1 cellular context compared by ENCODE assay signal in genomic region chr17:3048727-3049471, GRCh38.
TF ChIP-seq lines count a peak whose summit lies in the region.

No MANE protein-coding gene starts in this region.

TF ChIP-seq in HepG2, 621 proteins besides CTCF, POLR2A, EP300 and RAD21 (continued from another document and continues in another):
- no peak for TF ChIP-seq ZNF646 (CRISPR knock-in tag; IDR thresholded peaks at IDR 0.05)
- TF ChIP-seq SSRP1 (CRISPR knock-in tag; IDR thresholded peaks at IDR 0.05): no peak
- peak; percentile 77 for TF ChIP-seq RFXAP (CRISPR knock-in tag; IDR thresholded peaks at IDR 0.05; ENCODE audit: borderline replicate concordance)
- no peak for TF ChIP-seq ZNF121 (CRISPR knock-in tag; IDR thresholded peaks at IDR 0.05)
- no peak for TF ChIP-seq ZFP1 (CRISPR knock-in tag; IDR thresholded peaks at IDR 0.05)
- TF ChIP-seq NFYC (CRISPR knock-in tag; IDR thresholded peaks at IDR 0.05): peak; percentile 97
- TF ChIP-seq KLF13 (CRISPR knock-in tag; IDR thresholded peaks at IDR 0.05): no peak
- TF ChIP-seq ELF1 (CRISPR knock-in tag; IDR thresholded peaks at IDR 0.05): no peak; the same call in 1 of the 2 replicates
- TF ChIP-seq ZIK1 (CRISPR knock-in tag; IDR thresholded peaks at IDR 0.05; ENCODE audit: borderline replicate concordance, low read depth): no peak
- TF ChIP-seq SIN3B (IDR thresholded peaks at IDR 0.05; ENCODE audit: low read length): no peak
- TF ChIP-seq PRDM15 (CRISPR knock-in tag; IDR thresholded peaks at IDR 0.05): no peak
- TF ChIP-seq AKAP8 (CRISPR knock-in tag; IDR thresholded peaks at IDR 0.05): no peak
- no peak for TF ChIP-seq ZNF24 (IDR thresholded peaks at IDR 0.05)
- TF ChIP-seq AGO1 (IDR thresholded peaks at IDR 0.05; ENCODE audit: low read depth, low read length, poor library complexity, severe bottlenecking): no peak
- TF ChIP-seq PHF5A (CRISPR knock-in tag; IDR thresholded peaks at IDR 0.05; ENCODE audit: low read depth, unreplicated experiment): no peak
- TF ChIP-seq TEAD3 (CRISPR knock-in tag; optimal IDR thresholded peaks at IDR 0.05; ENCODE audit: borderline replicate concordance): peak; percentile 82
- no peak for TF ChIP-seq ZNF781 (CRISPR knock-in tag; IDR thresholded peaks at IDR 0.05; ENCODE audit: borderline replicate concordance, not compliant biosample characterization)
- TF ChIP-seq ATF1 (CRISPR knock-in tag; IDR thresholded peaks at IDR 0.05): peak; percentile 52; the same call in 1 of the 2 replicates
- no peak for TF ChIP-seq AHR (CRISPR knock-in tag; IDR thresholded peaks at IDR 0.05)
- TF ChIP-seq KDM2A (CRISPR knock-in tag; IDR thresholded peaks at IDR 0.05; ENCODE audit: borderline replicate concordance, low read depth): peak; percentile 83
- TF ChIP-seq ZNF343 (CRISPR knock-in tag; IDR thresholded peaks at IDR 0.05): peak; percentile 46; the same call in 1 of the 2 replicates
- TF ChIP-seq ZNF337 (CRISPR knock-in tag; IDR thresholded peaks at IDR 0.05; ENCODE audit: borderline replicate concordance, low read depth): no peak
- 0 out of 2 replicates have a peak, but pooled peaks have one; percentile 64 for TF ChIP-seq REPIN1 (CRISPR knock-in tag; IDR thresholded peaks at IDR 0.05; ENCODE audit: borderline replicate concordance, low read depth)
- TF ChIP-seq, protein P1, sequence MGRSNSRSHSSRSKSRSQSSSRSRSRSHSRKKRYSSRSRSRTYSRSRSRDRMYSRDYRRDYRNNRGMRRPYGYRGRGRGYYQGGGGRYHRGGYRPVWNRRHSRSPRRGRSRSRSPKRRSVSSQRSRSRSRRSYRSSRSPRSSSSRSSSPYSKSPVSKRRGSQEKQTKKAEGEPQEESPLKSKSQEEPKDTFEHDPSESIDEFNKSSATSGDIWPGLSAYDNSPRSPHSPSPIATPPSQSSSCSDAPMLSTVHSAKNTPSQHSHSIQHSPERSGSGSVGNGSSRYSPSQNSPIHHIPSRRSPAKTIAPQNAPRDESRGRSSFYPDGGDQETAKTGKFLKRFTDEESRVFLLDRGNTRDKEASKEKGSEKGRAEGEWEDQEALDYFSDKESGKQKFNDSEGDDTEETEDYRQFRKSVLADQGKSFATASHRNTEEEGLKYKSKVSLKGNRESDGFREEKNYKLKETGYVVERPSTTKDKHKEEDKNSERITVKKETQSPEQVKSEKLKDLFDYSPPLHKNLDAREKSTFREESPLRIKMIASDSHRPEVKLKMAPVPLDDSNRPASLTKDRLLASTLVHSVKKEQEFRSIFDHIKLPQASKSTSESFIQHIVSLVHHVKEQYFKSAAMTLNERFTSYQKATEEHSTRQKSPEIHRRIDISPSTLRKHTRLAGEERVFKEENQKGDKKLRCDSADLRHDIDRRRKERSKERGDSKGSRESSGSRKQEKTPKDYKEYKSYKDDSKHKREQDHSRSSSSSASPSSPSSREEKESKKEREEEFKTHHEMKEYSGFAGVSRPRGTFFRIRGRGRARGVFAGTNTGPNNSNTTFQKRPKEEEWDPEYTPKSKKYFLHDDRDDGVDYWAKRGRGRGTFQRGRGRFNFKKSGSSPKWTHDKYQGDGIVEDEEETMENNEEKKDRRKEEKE (IDR thresholded peaks at IDR 0.05): no peak
- TF ChIP-seq ZSCAN29 (CRISPR knock-in tag; conservative IDR thresholded peaks at IDR 0.05): no peak
- peak; percentile 18 for TF ChIP-seq YY1 (IDR thresholded peaks at IDR 0.05; ENCODE audit: insufficient read depth, insufficient replicate concordance, low read depth, low read length)
- TF ChIP-seq PAF1 (CRISPR knock-in tag; IDR thresholded peaks at IDR 0.05): no peak
- 0 out of 2 replicates have a peak, but pooled peaks have one; percentile 51 for TF ChIP-seq ZNF136 (CRISPR knock-in tag; IDR thresholded peaks at IDR 0.05; ENCODE audit: low read depth)
- no peak for TF ChIP-seq DNMT3B (CRISPR knock-in tag; conservative IDR thresholded peaks at IDR 0.05)
- TF ChIP-seq, protein P2, sequence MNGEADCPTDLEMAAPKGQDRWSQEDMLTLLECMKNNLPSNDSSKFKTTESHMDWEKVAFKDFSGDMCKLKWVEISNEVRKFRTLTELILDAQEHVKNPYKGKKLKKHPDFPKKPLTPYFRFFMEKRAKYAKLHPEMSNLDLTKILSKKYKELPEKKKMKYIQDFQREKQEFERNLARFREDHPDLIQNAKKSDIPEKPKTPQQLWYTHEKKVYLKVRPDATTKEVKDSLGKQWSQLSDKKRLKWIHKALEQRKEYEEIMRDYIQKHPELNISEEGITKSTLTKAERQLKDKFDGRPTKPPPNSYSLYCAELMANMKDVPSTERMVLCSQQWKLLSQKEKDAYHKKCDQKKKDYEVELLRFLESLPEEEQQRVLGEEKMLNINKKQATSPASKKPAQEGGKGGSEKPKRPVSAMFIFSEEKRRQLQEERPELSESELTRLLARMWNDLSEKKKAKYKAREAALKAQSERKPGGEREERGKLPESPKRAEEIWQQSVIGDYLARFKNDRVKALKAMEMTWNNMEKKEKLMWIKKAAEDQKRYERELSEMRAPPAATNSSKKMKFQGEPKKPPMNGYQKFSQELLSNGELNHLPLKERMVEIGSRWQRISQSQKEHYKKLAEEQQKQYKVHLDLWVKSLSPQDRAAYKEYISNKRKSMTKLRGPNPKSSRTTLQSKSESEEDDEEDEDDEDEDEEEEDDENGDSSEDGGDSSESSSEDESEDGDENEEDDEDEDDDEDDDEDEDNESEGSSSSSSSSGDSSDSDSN (CRISPR knock-in tag; IDR thresholded peaks at IDR 0.05): peak; percentile 62; the same call in 1 of the 2 replicates
- no peak for TF ChIP-seq ZMYM3 (CRISPR knock-in tag; IDR thresholded peaks at IDR 0.05)
- no peak for TF ChIP-seq ZNF253 (CRISPR knock-in tag; IDR thresholded peaks at IDR 0.05; ENCODE audit: borderline replicate concordance)
- TF ChIP-seq HNRNPK (IDR thresholded peaks at IDR 0.05; ENCODE audit: low read depth, low read length, poor library complexity, severe bottlenecking): no peak
- no peak for TF ChIP-seq SRY (CRISPR knock-in tag; IDR thresholded peaks at IDR 0.05)
- no peak for TF ChIP-seq ZFP90 (CRISPR knock-in tag; IDR thresholded peaks at IDR 0.05; ENCODE audit: borderline replicate concordance)
- TF ChIP-seq SETDB1 (CRISPR knock-in tag; IDR thresholded peaks at IDR 0.05; ENCODE audit: borderline replicate concordance): no peak
- peak; percentile 46; the same call in 1 of the 2 replicates for TF ChIP-seq MEIS1 (CRISPR knock-in tag; IDR thresholded peaks at IDR 0.05; ENCODE audit: borderline replicate concordance)
- peak; percentile 32 for TF ChIP-seq IKZF4 (CRISPR knock-in tag; IDR thresholded peaks at IDR 0.05; ENCODE audit: borderline replicate concordance, low read depth, not compliant biosample characterization)
- TF ChIP-seq ZNF770 (CRISPR knock-in tag; IDR thresholded peaks at IDR 0.05): no peak
- no peak for TF ChIP-seq KAT2B (IDR thresholded peaks at IDR 0.05; ENCODE audit: borderline replicate concordance, low read depth, low read length)
- TF ChIP-seq RAD51 (IDR thresholded peaks at IDR 0.05; ENCODE audit: borderline replicate concordance): no peak
- no peak for TF ChIP-seq ZNF550 (CRISPR knock-in tag; IDR thresholded peaks at IDR 0.05; ENCODE audit: borderline replicate concordance)
- TF ChIP-seq MZF1 (CRISPR knock-in tag; IDR thresholded peaks at IDR 0.05; ENCODE audit: borderline replicate concordance): no peak
- TF ChIP-seq RFX3 (CRISPR knock-in tag; IDR thresholded peaks at IDR 0.05): no peak
- TF ChIP-seq, protein P3, sequence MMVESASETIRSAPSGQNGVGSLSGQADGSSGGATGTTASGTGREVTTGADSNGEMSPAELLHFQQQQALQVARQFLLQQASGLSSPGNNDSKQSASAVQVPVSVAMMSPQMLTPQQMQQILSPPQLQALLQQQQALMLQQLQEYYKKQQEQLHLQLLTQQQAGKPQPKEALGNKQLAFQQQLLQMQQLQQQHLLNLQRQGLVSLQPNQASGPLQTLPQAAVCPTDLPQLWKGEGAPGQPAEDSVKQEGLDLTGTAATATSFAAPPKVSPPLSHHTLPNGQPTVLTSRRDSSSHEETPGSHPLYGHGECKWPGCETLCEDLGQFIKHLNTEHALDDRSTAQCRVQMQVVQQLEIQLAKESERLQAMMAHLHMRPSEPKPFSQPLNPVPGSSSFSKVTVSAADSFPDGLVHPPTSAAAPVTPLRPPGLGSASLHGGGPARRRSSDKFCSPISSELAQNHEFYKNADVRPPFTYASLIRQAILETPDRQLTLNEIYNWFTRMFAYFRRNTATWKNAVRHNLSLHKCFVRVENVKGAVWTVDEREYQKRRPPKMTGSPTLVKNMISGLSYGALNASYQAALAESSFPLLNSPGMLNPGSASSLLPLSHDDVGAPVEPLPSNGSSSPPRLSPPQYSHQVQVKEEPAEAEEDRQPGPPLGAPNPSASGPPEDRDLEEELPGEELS (CRISPR knock-in tag; IDR thresholded peaks at IDR 0.05): no peak
- peak; percentile 55; the same call in 1 of the 2 replicates for TF ChIP-seq MYC (CRISPR knock-in tag; IDR thresholded peaks at IDR 0.05; ENCODE audit: borderline replicate concordance)
- TF ChIP-seq MBD4 (IDR thresholded peaks at IDR 0.05; ENCODE audit: borderline replicate concordance, low read length): no peak
- TF ChIP-seq ZNF44 (CRISPR knock-in tag; IDR thresholded peaks at IDR 0.05): 0 out of 2 replicates have a peak, but pooled peaks have one; percentile 52
- TF ChIP-seq ZNF33B (CRISPR knock-in tag; IDR thresholded peaks at IDR 0.05): no peak
